8 cellular contexts compared by ENCODE assay signal in the genomic region with DNA sequence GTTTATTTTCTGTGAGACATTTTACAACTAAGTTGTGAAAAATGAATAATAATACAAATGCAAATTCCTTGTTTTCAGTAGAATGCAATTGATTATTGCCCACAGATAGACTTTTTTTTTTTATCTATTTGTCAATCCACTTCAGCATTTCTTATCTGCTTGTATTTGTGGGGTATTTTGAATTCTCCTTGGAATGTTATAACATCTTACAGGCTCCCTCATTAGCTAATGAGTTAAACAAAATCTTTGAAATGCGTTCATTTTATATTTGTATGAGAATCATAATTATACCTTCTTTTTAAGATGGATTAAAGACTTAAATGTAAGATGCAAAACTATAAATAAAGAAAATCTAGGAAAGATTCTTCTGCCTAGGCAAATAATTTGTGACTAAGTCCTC.
"Had no signal": no experiment of that assay in that cellular context is flagged by ENCODE, and none has a peak within 500 bp of the region (broad histone marks: within the 10 kb centered on the region; RNA-seq: fewer than 3 reads in every experiment).

No MANE protein-coding gene starts in this region.

- ATAC-seq: HepG2, K562 had no signal

- DNase-seq: IMR-90, KBM-7, KG1 had no signal

- H3K36me3 Mint-ChIP-seq: IgD-negative memory B cell had no signal

- H3K4me3 Mint-ChIP-seq: IgD-negative memory B cell had no signal

- H3K4me1 Mint-ChIP-seq: IgD-negative memory B cell had no signal

- H3K27me3 Mint-ChIP-seq: IgD-negative memory B cell had no signal

- H3K27ac Mint-ChIP-seq: IgD-negative memory B cell had no signal

- H3K4me2 ChIP-seq: KMS-11 had no signal

- H3K4me3 ChIP-seq: K562 had no signal

- H3K27ac ChIP-seq: HL-60, KMS-11 had no signal
